9 cellular contexts compared by ENCODE assay signal in the genomic region with DNA sequence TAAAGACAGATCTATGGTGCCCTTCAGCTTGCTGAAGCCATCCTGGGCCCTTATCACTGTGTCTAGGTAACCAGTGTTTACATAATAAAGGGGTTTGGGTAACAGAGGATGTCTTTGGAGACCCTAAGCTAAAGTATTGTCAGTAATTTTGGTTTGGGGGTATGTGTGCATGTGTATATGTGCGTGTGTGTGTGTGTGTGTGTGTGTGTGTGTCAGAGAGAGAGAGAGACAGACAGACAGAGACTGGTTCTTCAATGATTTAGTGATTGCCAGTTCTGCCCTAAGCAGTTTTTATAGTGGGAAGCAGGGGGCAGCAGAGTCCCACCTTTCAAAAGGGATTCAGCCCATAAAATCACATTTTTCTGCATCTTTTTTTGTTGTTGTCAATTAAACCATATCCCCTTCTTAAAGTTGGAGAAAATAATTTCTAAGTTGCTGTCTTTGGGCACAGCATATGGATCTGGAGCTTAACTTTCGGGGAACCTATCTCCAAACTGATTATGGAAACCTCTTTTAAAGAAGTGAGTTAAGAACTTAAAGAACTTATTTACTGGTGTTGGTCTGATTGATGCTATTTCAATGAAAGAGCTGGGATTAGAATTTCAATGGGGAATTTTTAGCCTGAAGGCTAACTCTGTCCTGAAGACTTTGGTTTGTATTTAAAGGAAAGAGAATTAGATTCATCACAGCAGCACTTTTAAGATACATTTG. TPM values are rescaled to one million over a fixed set of nuclear protein-coding genes. Genes with fewer than 3 reads are reported as not detected.
DNase-seq lines count a peak whose midpoint lies in the region; ATAC-seq and TF ChIP-seq lines count a peak whose summit lies in the region.
"Had no signal": no experiment of that assay in that cellular context is flagged by ENCODE, and none has a peak within 500 bp of the region (broad histone marks: within the 10 kb centered on the region; RNA-seq: fewer than 3 reads in every experiment).

No MANE protein-coding gene starts in this region.

- H3K27ac ChIP-seq in cardiac muscle cell (no peak overlapping the region), right cardiac atrium (ENCODE audit: low read length) (no peak overlapping the region)

- H3K4me3 ChIP-seq in cardiac muscle cell: no peak overlapping the region
- H3K4me3 ChIP-seq in right cardiac atrium (ENCODE audit: low read length): no peak overlapping the region
- no peak overlapping the region for H3K4me3 ChIP-seq in Loucy (ENCODE audit: low read length, poor library complexity, severe bottlenecking)
- H3K4me3 ChIP-seq in kidney epithelial cell (ENCODE audit: low read depth, low read length): no peak overlapping the region

- H3K27me3 ChIP-seq in cardiac muscle cell: no peaks in the 10 kb centered on the region
- H3K27me3 ChIP-seq in right cardiac atrium (ENCODE audit: control insufficient read depth, insufficient read depth): peaks cover 4% of the 10 kb centered on the region
- H3K27me3 ChIP-seq in Loucy (ENCODE audit: insufficient read depth, low read length, poor library complexity, severe bottlenecking): no peaks in the 10 kb centered on the region
- H3K27me3 ChIP-seq in kidney epithelial cell (ENCODE audit: control insufficient read depth, insufficient read depth, low read length): no peaks in the 10 kb centered on the region

- H3F3A ChIP-seq in Loucy (ENCODE audit: low read depth): no peaks in the 10 kb centered on the region

- ATAC-seq in right cardiac atrium (no peak), HG02642 (IDR thresholded peaks at IDR 0.05; ENCODE audit: poor library complexity, unreplicated experiment) (no peak)

- 27% methylated on average over 2 of the region's 2 CpGs for WGBS in right cardiac atrium

- TF ChIP-seq CTCF in cardiac muscle cell (IDR thresholded peaks at IDR 0.05; ENCODE audit: low read depth, low read length): peak; percentile 74
- TF ChIP-seq CTCF in Loucy (conservative IDR thresholded peaks at IDR 0.05; ENCODE audit: low read length): peak; percentile 84
- peak; percentile 68 for TF ChIP-seq CTCF in kidney epithelial cell (IDR thresholded peaks at IDR 0.05; ENCODE audit: insufficient read depth, low read length, poor library complexity, severe bottlenecking)

- peak; percentile 26 to 29 for DNase-seq in cardiac muscle cell (ENCODE audit: low read depth in 1 of 2, low spot score in 1 of 2)
- DNase-seq in right cardiac atrium: no peak
- DNase-seq in activated naive CD4-positive, alpha-beta T cell treated with anti-CD3 and anti-CD28 coated beads, Interleukin-2, amount 50 U/mL, for 16 hours: peak; percentile 16
- DNase-seq in kidney epithelial cell (ENCODE audit: low read depth): no peak
- DNase-seq in mucosa of gallbladder (ENCODE audit: low spot score): no peak
- no peak for DNase-seq in OCI-M2 (lab: John Stamatoyannopoulos, UW; ENCODE audit: unreplicated experiment)
- DNase-seq: activated naive CD8-positive, alpha-beta T cell treated with anti-CD3 and anti-CD28 coated beads, Interleukin-2, amount 10 ng/mL, durations not matched to agents 7 days and 5 days had no signal

- no peaks in the 10 kb centered on the region for H3K36me3 ChIP-seq in cardiac muscle cell
- H3K36me3 ChIP-seq in Loucy (ENCODE audit: insufficient read depth, low read length): no peaks in the 10 kb centered on the region
- H3K36me3 ChIP-seq in kidney epithelial cell (ENCODE audit: control insufficient read depth, insufficient read depth, low read length): no peaks in the 10 kb centered on the region

- H4K20me1 ChIP-seq in Loucy (ENCODE audit: insufficient read depth, low read length, poor library complexity, severe bottlenecking): no peaks in the 10 kb centered on the region

- H3K9me3 ChIP-seq in cardiac muscle cell (ENCODE audit: low read depth): no peaks in the 10 kb centered on the region
- H3K9me3 ChIP-seq in right cardiac atrium (ENCODE audit: control insufficient read depth, low read length): no peaks in the 10 kb centered on the region
- H3K9me3 ChIP-seq in Loucy (ENCODE audit: insufficient read depth, low read depth, low read length): no peaks in the 10 kb centered on the region

- H3K9ac ChIP-seq in Loucy (ENCODE audit: low read depth, low read length, poor library complexity, severe bottlenecking): no peak overlapping the region

- no peak overlapping the region for H2AFZ ChIP-seq in Loucy (ENCODE audit: low read length)

- no peaks in the 10 kb centered on the region for H3K9me2 ChIP-seq in Loucy (replicated peaks; ENCODE audit: low read depth, low read length)

- H3K79me2 ChIP-seq in Loucy (ENCODE audit: insufficient read depth, low read length): no peaks in the 10 kb centered on the region

- H3K4me2 ChIP-seq in Loucy (ENCODE audit: low read depth, low read length, poor library complexity, severe bottlenecking): no peak overlapping the region

- H3K4me1 ChIP-seq in cardiac muscle cell (ENCODE audit: low read depth): no peaks in the 10 kb centered on the region
- H3K4me1 ChIP-seq in right cardiac atrium (ENCODE audit: control insufficient read depth, insufficient read depth, low read length): peaks cover 3% of the 10 kb centered on the region
- H3K4me1 ChIP-seq in Loucy (ENCODE audit: insufficient read depth, low read length, poor library complexity, severe bottlenecking): no peaks in the 10 kb centered on the region

- intact Hi-C loops in right cardiac atrium (cut with DNase I): no loop called here

RNA-seq across cellular contexts. Expression of a gene that starts 51.1 kb away (rescaled TPM):
- total RNA-seq in cardiac muscle cell: 9.2 and 16.5 TPM in 2 replicates
- 27.9 and 36.1 TPM in 2 replicates for polyA plus RNA-seq in cardiac muscle cell
- 10 to 100 TPM; 12.6 to 16.5 (median 14.2) TPM for total RNA-seq in right cardiac atrium
- 10.0 TPM for polyA plus RNA-seq in right cardiac atrium
- total RNA-seq in kidney epithelial cell: 9.5 and 12.8 TPM in 2 replicates
- total RNA-seq in mucosa of gallbladder: 19.2 TPM

Comparison
In these comparisons a context has a peak if more than half of its experiments do, and no peak if none do; other contexts are left out.
1. DNase-seq: peak in cardiac muscle cell (2 of 2) and activated naive CD4-positive, alpha-beta T cell treated with anti-CD3 and anti-CD28 coated beads, Interleukin-2, amount 50 U/mL, for 16 hours (single experiment); none in right cardiac atrium (0 of 3), kidney epithelial cell (single experiment), mucosa of gallbladder (single experiment) and OCI-M2 (single experiment).
2. Peak in every context shown above with its lines, with median percentiles within 50 percentile points of each other: CTCF ChIP-seq.